26 cellular contexts compared by ENCODE assay signal in genomic region chr2:139872503-139872902, GRCh38.
DNase-seq lines count a peak whose midpoint lies in the region; ATAC-seq, FAIRE-seq and TF ChIP-seq lines count a peak whose summit lies in the region.
"Had no signal": no experiment of that assay in that cellular context is flagged by ENCODE, and none has a peak within 500 bp of the region (broad histone marks: within the 10 kb centered on the region; RNA-seq: fewer than 3 reads in every experiment).

No MANE protein-coding gene starts in this region.

- CTCF ChIA-PET in K562 (lab: Yijun Ruan, JAX; ENCODE audit: low intra/inter-chr PET ratio), result no interaction called here

- peak overlapping the region; percentile 40; the same call in 1 of the 2 replicates for H2AFZ ChIP-seq in K562 (ENCODE audit: low read depth, low read length)

- no peak for TF ChIP-seq POLR2A in K562 (conservative IDR thresholded peaks at IDR 0.05)

- 3% methylated on average over 4 of the region's 4 CpGs for WGBS in K562 (ENCODE audit: insufficient coverage, low coverage, missing lambda C conversion rate)

- no TSS peak for BruUV-seq in K562 (replicated peaks; lab: Mats Ljungman, UMichigan)

- intact Hi-C loops in K562 (cut with micrococcal nuclease), result no loop called here

- H4K20me1 ChIP-seq in K562 (replicated peaks; ENCODE audit: control insufficient read depth, insufficient read depth, low read length), result no peaks in the 10 kb centered on the region
- H4K20me1 ChIP-seq: BLaER1 had no signal

- no peak for FAIRE-seq in K562 (lab: Jason Lieb, UNC)
- FAIRE-seq: A204.1, G401.6, GM12891, GM19239 had no signal

- H3K9ac ChIP-seq in K562 (ENCODE audit: insufficient read depth in 1 of 2, low read depth in 2 of 2, low read length in 2 of 2), result no peak overlapping the region
- H3K9ac ChIP-seq: BLaER1 had no signal

- H3K79me2 ChIP-seq in K562 (ENCODE audit: control insufficient read depth, insufficient read depth, low read length), result no peaks in the 10 kb centered on the region

- no peaks in the 10 kb centered on the region for H3K27me3 ChIP-seq in K562 (ENCODE audit: control insufficient read depth in 2 of 2, insufficient read depth in 2 of 2, low read length in 2 of 2)
- H3K27me3 ChIP-seq: BE2C, BLaER1 had no signal

- H3K9me1 ChIP-seq in K562 (ENCODE audit: control insufficient read depth, insufficient read depth, low read length), result no peaks in the 10 kb centered on the region

- in situ Hi-C loops in K562 (cut with MboI), result no loop called here

- no peaks in the 10 kb centered on the region for H3K9me3 ChIP-seq in K562 (replicated peaks; ENCODE audit: control insufficient read depth, insufficient read depth, low read depth, low read length)
- H3K9me3 ChIP-seq: BE2C had no signal

- peak; percentile 8 for DNase-seq in HT1080 (ENCODE audit: low read depth)
- DNase-seq in RKO (ENCODE audit: low spot score), result peak; percentile 32
- no peak for DNase-seq in K562 (ENCODE audit: extremely low read depth in 1 of 4, low spot score in 3 of 4)
- DNase-seq in glomerular visceral epithelial cell (ENCODE audit: extremely low spot score), result no peak
- DNase-seq in anterior cingulate cortex (lab: John Stamatoyannopoulos, UW), result no peak
- no peak for DNase-seq in NCI-H1092 (lab: John Stamatoyannopoulos, UW)
- DNase-seq: 8988T; ACHN; BE2C; C1 segment of cervical spinal cord; CD4-positive, alpha-beta memory T cell; CD4-positive, CD25-positive, alpha-beta regulatory T cell; CD8-positive, alpha-beta memory T cell; COR-L47; DMS 273 treated with DMSO at 0.1 percent for 48 hours; DMS153; DMS53; DMS79; DND-41; EL; GF-D8 had no signal

- H3K36me3 ChIP-seq in K562 (ENCODE audit: control insufficient read depth, insufficient read depth, low read length), result no peaks in the 10 kb centered on the region
- H3K36me3 ChIP-seq: BE2C, BLaER1 had no signal

- no peaks in the 10 kb centered on the region for H3K4me1 ChIP-seq in K562 (replicated peaks in 1 of 2; ENCODE audit: control insufficient read depth in 2 of 2, insufficient read depth in 2 of 2, low read length in 2 of 2)
- H3K4me1 ChIP-seq: BE2C had no signal

- no peak for TF ChIP-seq RAD21 in K562 (CRISPR knock-in tag; conservative IDR thresholded peaks at IDR 0.05 in 1 of 2, IDR thresholded peaks at IDR 0.05 in 1 of 2)

- POLR2A ChIA-PET in K562 (lab: Yijun Ruan, JAX), result no interaction called here

- no peak overlapping the region for H3K27ac ChIP-seq in K562 (ENCODE audit: extremely low read depth, low read depth, low read length)
- H3K27ac ChIP-seq: BLaER1 had no signal

- no peak overlapping the region for H3K4me3 ChIP-seq in K562
- H3K4me3 ChIP-seq: BLaER1 had no signal

- H3K4me2 ChIP-seq in K562 (ENCODE audit: insufficient read depth, low read length), result no peak overlapping the region

- no peak for TF ChIP-seq EP300 in K562 (IDR thresholded peaks at IDR 0.05; ENCODE audit: low read length)

- TF ChIP-seq CTCF in K562 (IDR thresholded peaks at IDR 0.05 in 2 of 3, conservative IDR thresholded peaks at IDR 0.05 in 1 of 3; ENCODE audit: insufficient read depth in 2 of 3, low read depth in 1 of 3, low read length in 3 of 3), result no peak

- ATAC-seq in K562, result no peak

TF ChIP-seq in K562, 482 proteins besides CTCF, POLR2A, EP300 and RAD21 (continues in another document):
- TF ChIP-seq KHSRP (IDR thresholded peaks at IDR 0.05) (no peak), NFIC (IDR thresholded peaks at IDR 0.05) (no peak), EWSR1 (IDR thresholded peaks at IDR 0.05; ENCODE audit: borderline replicate concordance, low read depth, partially characterized antibody) (no peak), ZNF764 (CRISPR knock-in tag; IDR thresholded peaks at IDR 0.05; ENCODE audit: low read depth) (no peak), ZNF583 (CRISPR knock-in tag; IDR thresholded peaks at IDR 0.05) (no peak), ZKSCAN3 (CRISPR knock-in tag; IDR thresholded peaks at IDR 0.05) (no peak), SIX5 (IDR thresholded peaks at IDR 0.05; ENCODE audit: borderline replicate concordance in 1 of 2, insufficient read depth in 1 of 2, low read depth in 1 of 2, low read length in 2 of 2) (no peak), ZNF561 (CRISPR knock-in tag; conservative IDR thresholded peaks at IDR 0.05) (no peak), RB1 (IDR thresholded peaks at IDR 0.05; ENCODE audit: low read depth) (no peak), ZNF263 (CRISPR knock-in tag; IDR thresholded peaks at IDR 0.05; ENCODE audit: borderline replicate concordance) (no peak)
- TF ChIP-seq, protein P1, sequence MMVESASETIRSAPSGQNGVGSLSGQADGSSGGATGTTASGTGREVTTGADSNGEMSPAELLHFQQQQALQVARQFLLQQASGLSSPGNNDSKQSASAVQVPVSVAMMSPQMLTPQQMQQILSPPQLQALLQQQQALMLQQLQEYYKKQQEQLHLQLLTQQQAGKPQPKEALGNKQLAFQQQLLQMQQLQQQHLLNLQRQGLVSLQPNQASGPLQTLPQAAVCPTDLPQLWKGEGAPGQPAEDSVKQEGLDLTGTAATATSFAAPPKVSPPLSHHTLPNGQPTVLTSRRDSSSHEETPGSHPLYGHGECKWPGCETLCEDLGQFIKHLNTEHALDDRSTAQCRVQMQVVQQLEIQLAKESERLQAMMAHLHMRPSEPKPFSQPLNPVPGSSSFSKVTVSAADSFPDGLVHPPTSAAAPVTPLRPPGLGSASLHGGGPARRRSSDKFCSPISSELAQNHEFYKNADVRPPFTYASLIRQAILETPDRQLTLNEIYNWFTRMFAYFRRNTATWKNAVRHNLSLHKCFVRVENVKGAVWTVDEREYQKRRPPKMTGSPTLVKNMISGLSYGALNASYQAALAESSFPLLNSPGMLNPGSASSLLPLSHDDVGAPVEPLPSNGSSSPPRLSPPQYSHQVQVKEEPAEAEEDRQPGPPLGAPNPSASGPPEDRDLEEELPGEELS (CRISPR knock-in tag; IDR thresholded peaks at IDR 0.05; ENCODE audit: borderline replicate concordance), result no peak
- TF ChIP-seq, protein P2, sequence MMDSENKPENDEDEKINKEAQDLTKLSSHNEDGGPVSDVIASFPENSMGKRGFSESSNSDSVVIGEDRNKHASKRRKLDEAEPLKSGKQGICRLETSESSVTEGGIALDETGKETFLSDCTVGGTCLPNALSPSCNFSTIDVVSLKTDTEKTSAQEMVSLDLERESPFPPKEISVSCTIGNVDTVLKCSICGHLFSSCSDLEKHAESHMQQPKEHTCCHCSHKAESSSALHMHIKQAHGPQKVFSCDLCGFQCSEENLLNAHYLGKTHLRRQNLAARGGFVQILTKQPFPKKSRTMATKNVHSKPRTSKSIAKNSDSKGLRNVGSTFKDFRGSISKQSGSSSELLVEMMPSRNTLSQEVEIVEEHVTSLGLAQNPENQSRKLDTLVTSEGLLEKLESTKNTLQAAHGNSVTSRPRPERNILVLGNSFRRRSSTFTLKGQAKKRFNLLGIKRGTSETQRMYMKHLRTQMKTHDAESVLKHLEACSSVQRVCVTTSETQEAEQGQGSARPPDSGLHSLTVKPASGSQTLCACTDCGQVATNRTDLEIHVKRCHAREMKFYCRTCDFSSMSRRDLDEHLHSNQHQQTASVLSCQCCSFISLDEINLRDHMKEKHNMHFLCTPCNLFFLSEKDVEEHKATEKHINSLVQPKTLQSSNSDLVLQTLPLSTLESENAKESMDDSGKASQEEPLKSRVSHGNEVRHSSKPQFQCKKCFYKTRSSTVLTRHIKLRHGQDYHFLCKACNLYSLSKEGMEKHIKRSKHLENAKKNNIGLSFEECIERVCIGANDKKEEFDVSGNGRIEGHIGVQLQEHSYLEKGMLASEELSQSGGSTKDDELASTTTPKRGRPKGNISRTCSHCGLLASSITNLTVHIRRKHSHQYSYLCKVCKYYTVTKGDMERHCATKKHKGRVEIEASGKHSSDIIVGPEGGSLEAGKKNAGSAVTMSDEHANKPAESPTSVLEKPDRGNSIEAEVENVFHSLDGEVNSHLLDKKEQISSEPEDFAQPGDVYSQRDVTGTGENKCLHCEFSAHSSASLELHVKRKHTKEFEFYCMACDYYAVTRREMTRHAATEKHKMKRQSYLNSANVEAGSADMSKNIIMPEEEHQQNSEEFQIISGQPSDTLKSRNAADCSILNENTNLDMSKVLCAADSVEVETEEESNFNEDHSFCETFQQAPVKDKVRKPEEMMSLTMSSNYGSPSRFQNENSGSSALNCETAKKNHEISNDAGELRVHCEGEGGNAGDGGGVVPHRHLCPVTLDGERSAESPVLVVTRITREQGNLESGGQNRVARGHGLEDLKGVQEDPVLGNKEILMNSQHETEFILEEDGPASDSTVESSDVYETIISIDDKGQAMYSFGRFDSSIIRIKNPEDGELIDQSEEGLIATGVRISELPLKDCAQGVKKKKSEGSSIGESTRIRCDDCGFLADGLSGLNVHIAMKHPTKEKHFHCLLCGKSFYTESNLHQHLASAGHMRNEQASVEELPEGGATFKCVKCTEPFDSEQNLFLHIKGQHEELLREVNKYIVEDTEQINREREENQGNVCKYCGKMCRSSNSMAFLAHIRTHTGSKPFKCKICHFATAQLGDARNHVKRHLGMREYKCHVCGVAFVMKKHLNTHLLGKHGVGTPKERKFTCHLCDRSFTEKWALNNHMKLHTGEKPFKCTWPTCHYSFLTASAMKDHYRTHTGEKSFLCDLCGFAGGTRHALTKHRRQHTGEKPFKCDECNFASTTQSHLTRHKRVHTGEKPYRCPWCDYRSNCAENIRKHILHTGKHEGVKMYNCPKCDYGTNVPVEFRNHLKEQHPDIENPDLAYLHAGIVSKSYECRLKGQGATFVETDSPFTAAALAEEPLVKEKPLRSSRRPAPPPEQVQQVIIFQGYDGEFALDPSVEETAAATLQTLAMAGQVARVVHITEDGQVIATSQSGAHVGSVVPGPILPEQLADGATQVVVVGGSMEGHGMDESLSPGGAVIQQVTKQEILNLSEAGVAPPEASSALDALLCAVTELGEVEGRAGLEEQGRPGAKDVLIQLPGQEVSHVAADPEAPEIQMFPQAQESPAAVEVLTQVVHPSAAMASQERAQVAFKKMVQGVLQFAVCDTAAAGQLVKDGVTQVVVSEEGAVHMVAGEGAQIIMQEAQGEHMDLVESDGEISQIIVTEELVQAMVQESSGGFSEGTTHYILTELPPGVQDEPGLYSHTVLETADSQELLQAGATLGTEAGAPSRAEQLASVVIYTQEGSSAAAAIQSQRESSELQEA (IDR thresholded peaks at IDR 0.05; ENCODE audit: low read depth), result no peak

Comparison
In these comparisons a context has a peak if more than half of its experiments do, and no peak if none do; other contexts are left out.
1. DNase-seq: peak in HT1080 (single experiment) and RKO (single experiment); none in K562 (0 of 4), glomerular visceral epithelial cell (single experiment), anterior cingulate cortex (0 of 58) and NCI-H1092 (single experiment).